Comparison of ENCODE assay signal across 17 cellular contexts in the genomic region with DNA sequence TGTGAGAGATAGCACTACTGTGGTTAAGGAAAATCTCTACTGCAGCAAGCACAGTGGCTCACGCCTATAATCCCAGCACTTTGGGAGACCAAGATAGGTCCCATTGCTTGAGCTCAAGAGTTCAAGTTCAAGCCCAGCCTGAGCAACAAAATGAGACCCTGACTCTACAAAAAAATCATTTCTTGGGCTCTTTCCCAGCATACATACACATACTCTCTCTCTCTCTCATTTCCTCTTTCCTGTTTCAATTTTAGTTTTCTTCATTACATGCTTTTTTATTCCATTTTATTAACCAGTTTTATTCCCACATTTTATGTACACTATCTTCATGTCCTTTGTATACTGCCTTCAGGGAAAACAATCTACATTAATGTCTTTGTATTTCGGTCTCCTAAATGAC. TPM values are rescaled to one million over a fixed set of nuclear protein-coding genes. Genes with fewer than 3 reads are reported as not detected.
DNase-seq lines count a peak whose midpoint lies in the region; ATAC-seq lines count a peak whose summit lies in the region.
"Had no signal": no experiment of that assay in that cellular context is flagged by ENCODE, and none has a peak within 500 bp of the region (broad histone marks: within the 10 kb centered on the region; RNA-seq: fewer than 3 reads in every experiment).

No MANE protein-coding gene starts in this region.

- no peaks in the 10 kb centered on the region for H3K27me3 Mint-ChIP-seq in activated T-cell treated with anti-CD3 and anti-CD28 coated beads, Interleukin-2, amount 50 U/mL, for 72 hours (ENCODE audit: low read depth)
- H3K27me3 Mint-ChIP-seq in activated naive CD8-positive, alpha-beta T cell treated with anti-CD3 and anti-CD28 coated beads for 36 hours: no peaks in the 10 kb centered on the region

- H2AK5ac ChIP-seq in trophoblast cell (ENCODE audit: low read length): no peak overlapping the region

- H4K12ac ChIP-seq in trophoblast cell (ENCODE audit: low read depth, low read length): no peak overlapping the region

- no peak overlapping the region for H2BK5ac ChIP-seq in trophoblast cell (ENCODE audit: low read depth, low read length, poor library complexity)

- no peaks in the 10 kb centered on the region for H3K79me1 ChIP-seq in trophoblast cell (ENCODE audit: low read length)

- H3K27ac ChIP-seq in trophoblast cell (ENCODE audit: low read depth, low read length): no peak overlapping the region
- H3K27ac ChIP-seq: epithelial cell of prostate, Peyer's patch, right atrium auricular region had no signal

- H2BK12ac ChIP-seq in trophoblast cell (ENCODE audit: low read length): no peak overlapping the region

- DNase-seq in activated T-cell treated with anti-CD3 and anti-CD28 coated beads, Interleukin-2, amount 50 U/mL, for 72 hours: no peak
- no peak for DNase-seq in activated T-cell treated with anti-CD3 and anti-CD28 coated beads, Interleukin-2, amount 50 U/mL, for 1 hour
- DNase-seq in MV-4-11 (lab: John Stamatoyannopoulos, UW): peak; percentile 29
- DNase-seq in activated naive CD8-positive, alpha-beta T cell treated with anti-CD3 and anti-CD28 coated beads for 36 hours: no peak
- no peak for DNase-seq in trophoblast cell
- DNase-seq in amygdala (lab: John Stamatoyannopoulos, UW): no peak
- no peak for DNase-seq in DMS 273 (lab: John Stamatoyannopoulos, UW; ENCODE audit: unreplicated experiment)
- DNase-seq: activated gamma-delta T cell, COR-L47, cortex of kidney, mucosa of descending colon, NCI-H1694 treated with DMSO at 0.1 percent for 48 hours, NCI-H446, Peyer's patch had no signal

- whole genome bisulfite sequencing in trophoblast cell (ENCODE audit: extremely low coverage, insufficient coverage, insufficient read length): no CpG with 5 or more reads among the region's 2 CpGs

- no peak overlapping the region for H3K14ac ChIP-seq in trophoblast cell (ENCODE audit: low read length)

- H3K18ac ChIP-seq in trophoblast cell (ENCODE audit: low read length): no peak overlapping the region

- peaks cover 14% of the 10 kb centered on the region for H3K79me2 ChIP-seq in trophoblast cell (ENCODE audit: control insufficient read depth, insufficient read depth, low read length, poor library complexity)

- H3K4me1 Mint-ChIP-seq in activated T-cell treated with anti-CD3 and anti-CD28 coated beads, Interleukin-2, amount 50 U/mL, for 72 hours (ENCODE audit: low read depth): peaks cover 60% of the 10 kb centered on the region
- peaks cover 57% of the 10 kb centered on the region for H3K4me1 Mint-ChIP-seq in activated naive CD8-positive, alpha-beta T cell treated with anti-CD3 and anti-CD28 coated beads for 36 hours

- peak overlapping the region; percentile 98 for H3K27ac Mint-ChIP-seq in activated T-cell treated with anti-CD3 and anti-CD28 coated beads, Interleukin-2, amount 50 U/mL, for 72 hours
- H3K27ac Mint-ChIP-seq in activated naive CD8-positive, alpha-beta T cell treated with anti-CD3 and anti-CD28 coated beads for 36 hours: peak overlapping the region; percentile 78

- no peak overlapping the region for H3K4me2 ChIP-seq in trophoblast cell (ENCODE audit: low read length)

- H3K9me3 Mint-ChIP-seq in activated T-cell treated with anti-CD3 and anti-CD28 coated beads, Interleukin-2, amount 50 U/mL, for 72 hours: no peaks in the 10 kb centered on the region
- H3K9me3 Mint-ChIP-seq in activated naive CD8-positive, alpha-beta T cell treated with anti-CD3 and anti-CD28 coated beads for 36 hours: peaks cover 2% of the 10 kb centered on the region

- no peaks in the 10 kb centered on the region for H3K4me1 ChIP-seq in trophoblast cell (ENCODE audit: control insufficient read depth in 1 of 2, insufficient read depth in 2 of 2, low read length in 2 of 2)

- H4K91ac ChIP-seq in trophoblast cell (ENCODE audit: low read depth, low read length): no peak overlapping the region

- peaks cover 0 to 5% of the 10 kb centered on the region in 2 experiments for H3K36me3 ChIP-seq in trophoblast cell (ENCODE audit: control insufficient read depth in 1 of 2, insufficient read depth in 2 of 2, low read length in 2 of 2)
- H3K36me3 ChIP-seq: Peyer's patch, right atrium auricular region had no signal

- no peak overlapping the region for H3K23ac ChIP-seq in trophoblast cell (ENCODE audit: low read length)

- H3K27me3 ChIP-seq in trophoblast cell (ENCODE audit: insufficient read depth, low read length): no peaks in the 10 kb centered on the region
- H3K27me3 ChIP-seq: Peyer's patch, right atrium auricular region had no signal

- no peak overlapping the region for H3K4me3 ChIP-seq in trophoblast cell (ENCODE audit: low read depth, low read length)
- H3K4me3 ChIP-seq: mucosa of descending colon, Peyer's patch, right atrium auricular region had no signal

- no peak overlapping the region for H4K8ac ChIP-seq in trophoblast cell (ENCODE audit: low read depth, low read length)

- H3K4me3 Mint-ChIP-seq in activated T-cell treated with anti-CD3 and anti-CD28 coated beads, Interleukin-2, amount 50 U/mL, for 72 hours: peak overlapping the region in 1 of 2 donors; percentile 63
- no peak overlapping the region for H3K4me3 Mint-ChIP-seq in activated naive CD8-positive, alpha-beta T cell treated with anti-CD3 and anti-CD28 coated beads for 36 hours

- ATAC-seq in activated T-cell treated with anti-CD3 and anti-CD28 coated beads, Interleukin-2, amount 50 U/mL, for 72 hours (replicated peaks in 1 of 2): no peak
- no peak for ATAC-seq in GM21390 (IDR thresholded peaks at IDR 0.05; ENCODE audit: unreplicated experiment)
- ATAC-seq: mucosa of descending colon had no signal

- no peaks in the 10 kb centered on the region for H3K9me3 ChIP-seq in trophoblast cell (ENCODE audit: insufficient read depth, low read depth, low read length)
- H3K9me3 ChIP-seq: mucosa of descending colon, Peyer's patch, right atrium auricular region had no signal

- no peak overlapping the region for H2AFZ ChIP-seq in trophoblast cell (ENCODE audit: insufficient read depth, low read length, poor library complexity)

- H2BK120ac ChIP-seq in trophoblast cell (ENCODE audit: insufficient read depth, low read length, poor library complexity): no peak overlapping the region

- no peak overlapping the region for H3K9ac ChIP-seq in trophoblast cell (ENCODE audit: low read length)

- H3K36me3 Mint-ChIP-seq in activated T-cell treated with anti-CD3 and anti-CD28 coated beads, Interleukin-2, amount 50 U/mL, for 72 hours (ENCODE audit: insufficient read depth in 2 of 2): peaks cover 0 to 19% of the 10 kb centered on the region in 2 donors
- peaks cover 40% of the 10 kb centered on the region for H3K36me3 Mint-ChIP-seq in activated naive CD8-positive, alpha-beta T cell treated with anti-CD3 and anti-CD28 coated beads for 36 hours

- peak overlapping the region; percentile 96 for H3K4ac ChIP-seq in trophoblast cell (ENCODE audit: low read depth, low read length)

RNA-seq across cellular contexts. Expression of a gene that starts 14.6 kb away (rescaled TPM):
- 10 to 100 TPM; 69.2 to 71.7 TPM for total RNA-seq in activated T-cell treated with anti-CD3 and anti-CD28 coated beads, Interleukin-2, amount 50 U/mL, for 72 hours
- total RNA-seq in activated naive CD8-positive, alpha-beta T cell treated with anti-CD3 and anti-CD28 coated beads for 36 hours: 10 to 100 TPM; 76.5 to 82.5 TPM
- polyA plus RNA-seq in trophoblast cell (2013): 21.7 and 22.9 TPM in 2 replicates
